ENCODE assay signal across 29 cellular contexts in the genomic region with DNA sequence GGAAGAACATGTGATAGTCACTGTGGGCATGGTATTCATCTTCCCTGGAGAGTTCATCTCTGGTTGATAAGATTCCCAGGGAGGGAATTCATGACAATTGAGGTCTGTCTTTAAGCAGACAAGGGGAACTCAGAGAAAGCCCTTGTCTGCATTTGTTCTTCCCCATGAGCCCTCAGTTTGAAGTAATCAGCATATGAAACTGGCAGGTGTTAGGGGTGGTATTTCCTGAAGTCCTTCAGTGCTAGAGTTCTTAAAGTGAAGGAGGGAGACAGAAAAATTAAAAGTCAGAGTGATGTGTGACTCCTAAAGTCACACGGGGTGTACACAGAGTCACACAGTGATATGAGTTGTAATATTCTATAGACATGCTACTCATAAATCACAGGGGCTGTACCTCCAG.
"Had no signal": no experiment of that assay in that cellular context is flagged by ENCODE, and none has a peak within 500 bp of the region (broad histone marks: within the 10 kb centered on the region; RNA-seq: fewer than 3 reads in every experiment).

No MANE protein-coding gene starts in this region.

- H3K4me3 Mint-ChIP-seq: natural killer cell; nephron; neural progenitor cell; stimulated activated effector memory CD8-positive, alpha-beta T cell treated with anti-CD3 and anti-CD28 coated beads, Interleukin-12 subunit alpha, Interleukin-12 subunit beta, amount 100 ng/mL, for 72 hours; stimulated activated naive CD8-positive, alpha-beta T cell treated with anti-CD3 and anti-CD28 coated beads, Interleukin-15, amount 100 ng/mL, for 72 hours; type B pancreatic cell had no signal

- ATAC-seq: natural killer cell; psoas muscle; right cardiac atrium; right lobe of liver; stimulated activated effector memory CD8-positive, alpha-beta T cell treated with anti-CD3 and anti-CD28 coated beads, Interleukin-12 subunit alpha, Interleukin-12 subunit beta, amount 100 ng/mL, for 72 hours; stimulated activated naive CD8-positive, alpha-beta T cell treated with anti-CD3 and anti-CD28 coated beads, Interleukin-15, amount 100 ng/mL, for 72 hours; stimulated activated naive CD8-positive, alpha-beta T cell treated with anti-CD3 and anti-CD28 coated beads, Interleukin-15, Interleukin-2, amounts not matched to agents 100 U/mL and 50 U/mL, for 24 hours; upper lobe of right lung had no signal

- H3K4me1 ChIP-seq: neural progenitor cell, parathyroid adenoma, psoas muscle, right lobe of liver, sigmoid colon, suprapubic skin, testis, tibial artery, transverse colon, upper lobe of right lung, uterus had no signal

- H3K36me3 ChIP-seq: neural progenitor cell, ovary, right lobe of liver, sigmoid colon, suprapubic skin, tibial artery, transverse colon, upper lobe of right lung, uterus had no signal

- H3K27me3 ChIP-seq: neural progenitor cell, ovary, right lobe of liver, sigmoid colon, suprapubic skin, testis, tibial artery, transverse colon, upper lobe of right lung, uterus had no signal

- H3K27ac ChIP-seq: neural progenitor cell, ovary, parathyroid adenoma, psoas muscle, right lobe of liver, sigmoid colon, suprapubic skin, testis, tibial artery, transverse colon, upper lobe of right lung, uterus had no signal

- H3K27ac Mint-ChIP-seq: natural killer cell; nephron; neural progenitor cell; progenitor cell of endocrine pancreas; stimulated activated effector memory CD8-positive, alpha-beta T cell treated with anti-CD3 and anti-CD28 coated beads, Interleukin-12 subunit alpha, Interleukin-12 subunit beta, amount 100 ng/mL, for 72 hours; stimulated activated naive CD8-positive, alpha-beta T cell treated with anti-CD3 and anti-CD28 coated beads, Interleukin-15, amount 100 ng/mL, for 72 hours; type B pancreatic cell had no signal

- H3K4me1 Mint-ChIP-seq: natural killer cell; neural progenitor cell; stimulated activated effector memory CD8-positive, alpha-beta T cell treated with anti-CD3 and anti-CD28 coated beads, Interleukin-12 subunit alpha, Interleukin-12 subunit beta, amount 100 ng/mL, for 72 hours; stimulated activated naive CD8-positive, alpha-beta T cell treated with anti-CD3 and anti-CD28 coated beads, Interleukin-15, amount 100 ng/mL, for 72 hours had no signal

- H3K79me2 ChIP-seq: parathyroid adenoma had no signal

- H3K27me3 Mint-ChIP-seq: progenitor cell of endocrine pancreas; stimulated activated naive CD8-positive, alpha-beta T cell treated with anti-CD3 and anti-CD28 coated beads, Interleukin-15, amount 100 ng/mL, for 72 hours had no signal

- H3K9me3 ChIP-seq: ovary, psoas muscle, right lobe of liver, testis, tibial artery, upper lobe of right lung, uterus had no signal

- H3K4me2 ChIP-seq: neural progenitor cell had no signal

- H3K36me3 Mint-ChIP-seq: stimulated activated effector memory CD8-positive, alpha-beta T cell treated with anti-CD3 and anti-CD28 coated beads, Interleukin-12 subunit alpha, Interleukin-12 subunit beta, amount 100 ng/mL, for 72 hours; type B pancreatic cell had no signal

- DNase-seq: natural killer cell; occipital lobe; ovary; posterior cingulate gyrus; psoas muscle; right cardiac atrium; right lobe of liver; sigmoid colon; small intestine; stimulated activated CD4-positive, alpha-beta T cell treated with anti-CD3 and anti-CD28 coated beads, Interleukin-15, amount 100 ng/mL, for 24 hours; stimulated activated CD4-positive, alpha-beta T cell treated with anti-CD3 and anti-CD28 coated beads, Interleukin-2, amount 100 ng/mL, for 24 hours; stimulated activated CD4-positive, alpha-beta T cell treated with anti-CD3 and anti-CD28 coated beads, Interleukin-2, amount 100 ng/mL, for 48 hours; stimulated activated CD4-positive, alpha-beta T cell treated with anti-CD3 and anti-CD28 coated beads, Interleukin-4, amount 100 ng/mL, for 24 hours; stimulated activated naive CD4-positive, alpha-beta T cell; stimulated activated naive CD8-positive, alpha-beta T cell treated with anti-CD3 and anti-CD28 coated beads, Interleukin-15, amount 100 ng/mL, for 72 hours; stimulated activated naive CD8-positive, alpha-beta T cell treated with anti-CD3 and anti-CD28 coated beads, Interleukin-15, Interleukin-2, amounts not matched to agents 100 U/mL and 50 U/mL, for 24 hours; substantia nigra; testis; tibial artery; transverse colon; upper lobe of right lung; uterus had no signal

- H2AFZ ChIP-seq: neural progenitor cell, parathyroid adenoma had no signal

- H3K9ac ChIP-seq: neural progenitor cell, parathyroid adenoma had no signal

- H3K4me3 ChIP-seq: neural progenitor cell, ovary, psoas muscle, right lobe of liver, sigmoid colon, suprapubic skin, testis, tibial artery, transverse colon, upper lobe of right lung, uterus had no signal
